ENCODE assay signal across 3 cellular contexts in the genomic region with DNA sequence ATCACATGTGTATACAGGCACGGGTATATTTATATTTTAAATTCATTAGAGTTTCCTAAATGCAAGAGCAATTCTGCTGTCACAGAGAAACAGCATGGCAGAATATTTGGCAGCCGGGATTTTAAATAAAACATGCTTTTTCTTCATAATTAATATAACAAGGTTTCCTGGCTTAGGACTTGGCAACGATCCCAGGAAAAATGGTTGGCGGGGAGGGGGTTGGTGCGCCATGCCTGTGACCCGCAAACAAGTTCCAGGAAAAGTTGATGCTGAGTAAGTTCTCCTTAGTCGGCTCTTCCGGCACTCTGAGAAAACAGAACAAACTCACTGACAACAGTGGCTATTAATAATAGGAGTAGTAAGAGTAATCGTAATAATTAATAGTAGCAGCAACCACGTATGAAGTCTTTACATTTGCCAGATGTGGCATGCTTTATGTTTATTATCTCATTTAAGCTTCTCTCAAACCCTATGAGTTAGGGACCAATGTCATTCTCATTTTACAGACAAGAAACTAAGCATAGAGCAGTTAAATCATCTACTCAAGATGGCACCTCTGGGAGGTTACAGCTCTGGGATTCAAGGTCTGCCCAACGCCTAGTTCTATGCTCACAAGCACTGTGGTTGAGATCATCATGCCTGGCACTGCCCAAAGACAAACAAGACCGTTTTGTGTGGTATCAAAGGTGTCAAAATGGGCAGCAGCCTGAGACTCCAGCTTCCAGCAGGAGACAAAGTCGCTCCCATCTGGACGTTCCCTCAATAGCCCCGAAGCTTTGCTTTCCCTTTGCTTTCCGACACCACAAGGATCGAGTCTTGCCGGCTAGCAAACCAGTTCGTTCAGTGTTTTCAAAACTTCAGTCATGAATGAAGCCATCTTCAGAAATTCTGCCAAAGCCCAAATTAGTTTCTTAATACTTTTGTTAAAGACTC.
TF ChIP-seq lines count a peak whose summit lies in the region.

No MANE protein-coding gene starts in this region.

TF ChIP-seq in liver, 16 proteins besides CTCF, POLR2A, EP300 and RAD21:
- TF ChIP-seq NR2F2 (IDR thresholded peaks at IDR 0.05) (peak; percentile 59), JUND (IDR thresholded peaks at IDR 0.05) (peak in 1 of 2 donors; percentile 43), HNF4G (IDR thresholded peaks at IDR 0.05) (no peak), EGR1 (IDR thresholded peaks at IDR 0.05; ENCODE audit: low read depth in 2 of 2) (no peak), GABPA (IDR thresholded peaks at IDR 0.05 in 1 of 2, conservative IDR thresholded peaks at IDR 0.05 in 1 of 2) (no peak), TAF1 (conservative IDR thresholded peaks at IDR 0.05) (no peak), FOXA1 (IDR thresholded peaks at IDR 0.05) (no peak), SP1 (IDR thresholded peaks at IDR 0.05) (no peak), RXRA (IDR thresholded peaks at IDR 0.05) (no peak), FOXA2 (IDR thresholded peaks at IDR 0.05) (no peak), HNF4A (conservative IDR thresholded peaks at IDR 0.05) (peak; percentile 29 to 54), YY1 (IDR thresholded peaks at IDR 0.05) (peak; percentile 79)
- TF ChIP-seq, protein P1, sequence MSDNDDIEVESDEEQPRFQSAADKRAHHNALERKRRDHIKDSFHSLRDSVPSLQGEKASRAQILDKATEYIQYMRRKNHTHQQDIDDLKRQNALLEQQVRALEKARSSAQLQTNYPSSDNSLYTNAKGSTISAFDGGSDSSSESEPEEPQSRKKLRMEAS (IDR thresholded peaks at IDR 0.05): no peak
- TF ChIP-seq, protein P2, sequence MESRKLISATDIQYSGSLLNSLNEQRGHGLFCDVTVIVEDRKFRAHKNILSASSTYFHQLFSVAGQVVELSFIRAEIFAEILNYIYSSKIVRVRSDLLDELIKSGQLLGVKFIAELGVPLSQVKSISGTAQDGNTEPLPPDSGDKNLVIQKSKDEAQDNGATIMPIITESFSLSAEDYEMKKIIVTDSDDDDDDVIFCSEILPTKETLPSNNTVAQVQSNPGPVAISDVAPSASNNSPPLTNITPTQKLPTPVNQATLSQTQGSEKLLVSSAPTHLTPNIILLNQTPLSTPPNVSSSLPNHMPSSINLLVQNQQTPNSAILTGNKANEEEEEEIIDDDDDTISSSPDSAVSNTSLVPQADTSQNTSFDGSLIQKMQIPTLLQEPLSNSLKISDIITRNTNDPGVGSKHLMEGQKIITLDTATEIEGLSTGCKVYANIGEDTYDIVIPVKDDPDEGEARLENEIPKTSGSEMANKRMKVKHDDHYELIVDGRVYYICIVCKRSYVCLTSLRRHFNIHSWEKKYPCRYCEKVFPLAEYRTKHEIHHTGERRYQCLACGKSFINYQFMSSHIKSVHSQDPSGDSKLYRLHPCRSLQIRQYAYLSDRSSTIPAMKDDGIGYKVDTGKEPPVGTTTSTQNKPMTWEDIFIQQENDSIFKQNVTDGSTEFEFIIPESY (IDR thresholded peaks at IDR 0.05): no peak
- TF ChIP-seq, protein P3, sequence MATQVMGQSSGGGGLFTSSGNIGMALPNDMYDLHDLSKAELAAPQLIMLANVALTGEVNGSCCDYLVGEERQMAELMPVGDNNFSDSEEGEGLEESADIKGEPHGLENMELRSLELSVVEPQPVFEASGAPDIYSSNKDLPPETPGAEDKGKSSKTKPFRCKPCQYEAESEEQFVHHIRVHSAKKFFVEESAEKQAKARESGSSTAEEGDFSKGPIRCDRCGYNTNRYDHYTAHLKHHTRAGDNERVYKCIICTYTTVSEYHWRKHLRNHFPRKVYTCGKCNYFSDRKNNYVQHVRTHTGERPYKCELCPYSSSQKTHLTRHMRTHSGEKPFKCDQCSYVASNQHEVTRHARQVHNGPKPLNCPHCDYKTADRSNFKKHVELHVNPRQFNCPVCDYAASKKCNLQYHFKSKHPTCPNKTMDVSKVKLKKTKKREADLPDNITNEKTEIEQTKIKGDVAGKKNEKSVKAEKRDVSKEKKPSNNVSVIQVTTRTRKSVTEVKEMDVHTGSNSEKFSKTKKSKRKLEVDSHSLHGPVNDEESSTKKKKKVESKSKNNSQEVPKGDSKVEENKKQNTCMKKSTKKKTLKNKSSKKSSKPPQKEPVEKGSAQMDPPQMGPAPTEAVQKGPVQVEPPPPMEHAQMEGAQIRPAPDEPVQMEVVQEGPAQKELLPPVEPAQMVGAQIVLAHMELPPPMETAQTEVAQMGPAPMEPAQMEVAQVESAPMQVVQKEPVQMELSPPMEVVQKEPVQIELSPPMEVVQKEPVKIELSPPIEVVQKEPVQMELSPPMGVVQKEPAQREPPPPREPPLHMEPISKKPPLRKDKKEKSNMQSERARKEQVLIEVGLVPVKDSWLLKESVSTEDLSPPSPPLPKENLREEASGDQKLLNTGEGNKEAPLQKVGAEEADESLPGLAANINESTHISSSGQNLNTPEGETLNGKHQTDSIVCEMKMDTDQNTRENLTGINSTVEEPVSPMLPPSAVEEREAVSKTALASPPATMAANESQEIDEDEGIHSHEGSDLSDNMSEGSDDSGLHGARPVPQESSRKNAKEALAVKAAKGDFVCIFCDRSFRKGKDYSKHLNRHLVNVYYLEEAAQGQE (IDR thresholded peaks at IDR 0.05): no peak
- TF ChIP-seq, protein P4, sequence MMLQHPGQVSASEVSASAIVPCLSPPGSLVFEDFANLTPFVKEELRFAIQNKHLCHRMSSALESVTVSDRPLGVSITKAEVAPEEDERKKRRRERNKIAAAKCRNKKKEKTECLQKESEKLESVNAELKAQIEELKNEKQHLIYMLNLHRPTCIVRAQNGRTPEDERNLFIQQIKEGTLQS (IDR thresholded peaks at IDR 0.05): no peak

TF ChIP-seq in HepG2, 621 proteins besides CTCF, POLR2A, EP300 and RAD21:
- no peak for TF ChIP-seq PTBP1 (IDR thresholded peaks at IDR 0.05; ENCODE audit: low read depth, low read length, poor library complexity, severe bottlenecking)
- TF ChIP-seq, protein P5, sequence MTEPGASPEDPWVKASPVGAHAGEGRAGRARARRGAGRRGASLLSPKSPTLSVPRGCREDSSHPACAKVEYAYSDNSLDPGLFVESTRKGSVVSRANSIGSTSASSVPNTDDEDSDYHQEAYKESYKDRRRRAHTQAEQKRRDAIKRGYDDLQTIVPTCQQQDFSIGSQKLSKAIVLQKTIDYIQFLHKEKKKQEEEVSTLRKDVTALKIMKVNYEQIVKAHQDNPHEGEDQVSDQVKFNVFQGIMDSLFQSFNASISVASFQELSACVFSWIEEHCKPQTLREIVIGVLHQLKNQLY (CRISPR knock-in tag; IDR thresholded peaks at IDR 0.05): no peak
- TF ChIP-seq ZBTB21 (CRISPR knock-in tag; IDR thresholded peaks at IDR 0.05): no peak
- TF ChIP-seq ISL2 (CRISPR knock-in tag; IDR thresholded peaks at IDR 0.05): no peak

TF ChIP-seq in endothelial cell of umbilical vein, 7 proteins besides CTCF, POLR2A, EP300 and RAD21:
- TF ChIP-seq FOS (IDR thresholded peaks at IDR 0.05; ENCODE audit: borderline replicate concordance, insufficient read depth, low read length) (peak; percentile 68), POLR2AphosphoS5 (IDR thresholded peaks at IDR 0.05; ENCODE audit: insufficient read depth, low read depth, low read length) (peak; percentile 34), JUN (IDR thresholded peaks at IDR 0.05; ENCODE audit: borderline replicate concordance, insufficient read depth, insufficient read length, low read depth) (no peak), GATA2 (IDR thresholded peaks at IDR 0.05; ENCODE audit: insufficient read depth, insufficient read length, low read depth, low read length) (peak; percentile 33)
